Comparison of ENCODE assay signal across 8 cellular contexts in the genomic region with DNA sequence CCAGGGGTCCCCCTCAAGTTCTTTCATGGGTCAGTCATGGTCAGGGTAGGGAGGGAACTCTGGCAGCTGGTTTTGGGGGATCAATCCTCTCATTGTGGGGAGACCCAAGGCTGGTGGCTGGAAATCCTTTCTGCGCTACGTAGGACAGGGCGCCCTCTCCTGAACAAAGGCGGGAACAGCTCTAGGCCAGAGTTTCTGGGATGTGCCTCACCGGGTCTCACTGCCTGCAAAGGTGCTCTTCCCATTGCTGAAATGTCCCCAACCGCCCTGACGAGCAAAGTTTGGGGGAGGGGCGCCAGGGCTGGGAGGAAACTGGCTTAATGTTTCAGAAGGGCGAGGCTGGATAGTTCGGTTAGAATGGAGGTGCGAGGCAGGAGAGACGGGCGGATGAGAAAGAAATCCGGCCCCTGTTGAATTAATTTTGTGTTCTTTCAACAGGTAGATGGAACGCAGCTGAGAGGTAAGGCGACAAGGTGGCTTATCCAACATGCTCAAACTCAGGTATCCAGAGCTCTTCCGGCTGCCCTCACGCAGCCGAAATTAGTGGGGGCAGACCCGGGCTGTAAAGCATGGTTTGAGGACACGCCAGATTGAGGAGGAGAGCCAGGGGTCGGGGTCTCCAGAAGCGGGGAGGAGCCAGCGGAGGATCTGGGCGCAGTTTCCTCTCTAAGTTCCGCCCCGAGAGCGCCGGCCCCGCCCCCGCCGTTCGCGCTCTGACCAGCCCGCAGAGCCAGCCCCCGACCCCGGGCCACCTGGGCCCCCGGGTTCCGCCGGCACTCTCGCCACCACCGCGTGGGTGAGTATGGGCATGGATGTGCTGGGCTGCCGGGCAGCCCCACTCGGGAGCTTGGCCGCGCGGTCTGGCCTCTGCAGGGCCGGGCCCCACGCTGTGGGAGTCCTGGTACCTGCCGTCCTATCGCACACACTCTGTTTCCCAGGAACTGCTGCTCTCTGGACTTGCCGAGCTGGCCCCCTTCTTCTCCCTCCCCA. TPM values are rescaled to one million over a fixed set of nuclear protein-coding genes. Genes with fewer than 3 reads are reported as not detected.
DNase-seq lines count a peak whose midpoint lies in the region; ATAC-seq and TF ChIP-seq lines count a peak whose summit lies in the region.

A gene (plus strand): TSS at position 705 of the 990 bp plus-strand sequence. CDS start 2,700 bp downstream, outside the sequence.

- H3K9me3 ChIP-seq in RWPE2 (ENCODE audit: severe bottlenecking): no peaks in the 10 kb centered on the region

- peak; percentile 78 for DNase-seq in COLO829 (ENCODE audit: low spot score)
- DNase-seq in HuH-7.5 (ENCODE audit: low spot score): peak; percentile 69
- DNase-seq in RWPE2 (ENCODE audit: low spot score): no peak
- peak; percentile 81 for DNase-seq in activated naive CD4-positive, alpha-beta T cell treated with anti-CD3 and anti-CD28 coated beads, Interleukin-2, amount 10 ng/mL, durations not matched to agents 7 days and 5 days
- DNase-seq in glomerular endothelial cell (ENCODE audit: extremely low read depth, low read depth, low spot score): no peak
- peak; percentile 35 for DNase-seq in omental fat pad (ENCODE audit: low spot score)
- peak; percentile 64 for DNase-seq in ureter (ENCODE audit: low spot score)

- H3K36me3 Mint-ChIP-seq in activated naive CD4-positive, alpha-beta T cell treated with anti-CD3 and anti-CD28 coated beads, Interleukin-2, amount 10 ng/mL, durations not matched to agents 7 days and 5 days: peaks cover 2% of the 10 kb centered on the region

- H3K27me3 Mint-ChIP-seq in activated naive CD4-positive, alpha-beta T cell treated with anti-CD3 and anti-CD28 coated beads, Interleukin-2, amount 10 ng/mL, durations not matched to agents 7 days and 5 days: no peaks in the 10 kb centered on the region

- peaks cover 11% of the 10 kb centered on the region for H3K4me1 ChIP-seq in RWPE2 (ENCODE audit: insufficient read depth, poor library complexity, severe bottlenecking)

- H3K4me1 Mint-ChIP-seq in activated naive CD4-positive, alpha-beta T cell treated with anti-CD3 and anti-CD28 coated beads, Interleukin-2, amount 10 ng/mL, durations not matched to agents 7 days and 5 days: peaks cover 26% of the 10 kb centered on the region

- peak within 1 kb of the TSS; percentile 64 for H3K4me3 ChIP-seq in RWPE2 (ENCODE audit: severe bottlenecking)

- peak within 1 kb of the TSS; percentile 28 for H3K27ac ChIP-seq in RWPE2 (ENCODE audit: poor library complexity, severe bottlenecking)

- no peaks in the 10 kb centered on the region for H3K36me3 ChIP-seq in RWPE2 (ENCODE audit: low read depth)

- no peaks in the 10 kb centered on the region for H3K9me3 Mint-ChIP-seq in activated naive CD4-positive, alpha-beta T cell treated with anti-CD3 and anti-CD28 coated beads, Interleukin-2, amount 10 ng/mL, durations not matched to agents 7 days and 5 days

- H3K27me3 ChIP-seq in RWPE2 (ENCODE audit: insufficient read depth, poor library complexity, severe bottlenecking): no peaks in the 10 kb centered on the region

- H3K4me3 Mint-ChIP-seq in activated naive CD4-positive, alpha-beta T cell treated with anti-CD3 and anti-CD28 coated beads, Interleukin-2, amount 10 ng/mL, durations not matched to agents 7 days and 5 days: peak within 1 kb of the TSS; percentile 93

- TF ChIP-seq CTCF in RWPE2 (IDR thresholded peaks at IDR 0.05; ENCODE audit: poor library complexity, severe bottlenecking) (peak; percentile 52), omental fat pad (IDR thresholded peaks at IDR 0.05) (peak in 1 of 3 donors; percentile 5)

- CTCF ChIA-PET in activated naive CD4-positive, alpha-beta T cell treated with anti-CD3 and anti-CD28 coated beads, Interleukin-2, amount 10 ng/mL, durations not matched to agents 7 days and 5 days (lab: Charles Lee): interaction anchor here (0.6 to 5.1 kb wide), 45 partner anchors 10 to 330 kb away, joined by 3 to 34 read pairs (median 6); a partner anchor contains a TSS

- ATAC-seq in GM19463 (IDR thresholded peaks at IDR 0.05; ENCODE audit: unreplicated experiment): peak; percentile 72
- peak; percentile 60 for ATAC-seq in RWPE2 (ENCODE audit: low read depth)
- ATAC-seq in omental fat pad (ENCODE audit: low FRiP score): peak; percentile 75

- peak within 1 kb of the TSS; percentile 91 for H3K27ac Mint-ChIP-seq in activated naive CD4-positive, alpha-beta T cell treated with anti-CD3 and anti-CD28 coated beads, Interleukin-2, amount 10 ng/mL, durations not matched to agents 7 days and 5 days

RNA-seq across cellular contexts. Expression of the gene that starts here (rescaled TPM):
- 13.8 and 17.4 TPM in 2 replicates for total RNA-seq in glomerular endothelial cell
- total RNA-seq in omental fat pad: 10 to 100 TPM in 2 of 4 donors, 1 to 10 TPM in 2; 6.2 to 12.3 (median 10.2) TPM
- total RNA-seq in ureter: 49.1 TPM

Comparison
In these comparisons a context has a peak if more than half of its experiments do, and no peak if none do; other contexts are left out.
1. DNase-seq: peak in COLO829 (single experiment), HuH-7.5 (single experiment), activated naive CD4-positive, alpha-beta T cell treated with anti-CD3 and anti-CD28 coated beads, Interleukin-2, amount 10 ng/mL, durations not matched to agents 7 days and 5 days (single experiment), omental fat pad (single experiment) and ureter (single experiment); none in RWPE2 (single experiment) and glomerular endothelial cell (single experiment).
2. Peak in every context shown above with its lines, with median percentiles within 50 percentile points of each other: ATAC-seq.